ENCODE assay signal across 8 cellular contexts in the genomic region with DNA sequence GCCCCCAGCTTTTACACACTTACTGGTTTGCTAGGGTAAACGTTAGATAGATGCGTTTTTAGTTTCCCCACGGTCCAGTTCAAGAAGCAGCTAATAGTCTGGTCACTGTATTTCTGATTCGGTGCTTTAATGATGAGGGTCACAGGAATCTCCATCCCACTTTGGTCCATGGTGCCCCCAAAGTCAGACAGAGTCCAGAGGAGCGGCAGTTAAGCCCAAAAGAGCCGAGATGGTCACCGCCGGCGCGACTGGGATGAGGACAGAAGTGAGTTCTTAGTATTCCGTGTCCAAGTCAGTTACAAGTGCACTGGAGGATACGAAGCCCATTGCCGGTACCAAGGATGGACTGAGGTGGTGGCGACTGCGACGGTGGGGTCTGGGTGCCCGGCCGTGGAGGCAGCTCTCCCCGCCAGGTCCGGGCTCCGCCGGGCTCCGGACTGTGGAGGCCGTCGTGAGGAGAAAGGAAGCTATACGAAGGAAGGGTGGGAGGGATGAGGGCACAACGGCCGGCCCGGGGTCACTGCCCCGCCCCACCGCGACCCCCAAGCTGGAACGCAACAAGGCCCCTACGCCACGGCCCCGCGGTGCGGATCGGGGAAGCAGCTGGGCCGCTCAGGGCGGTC. TPM values are rescaled to one million over a fixed set of nuclear protein-coding genes. Genes with fewer than 3 reads are reported as not detected.
DNase-seq lines count a peak whose midpoint lies in the region; ATAC-seq, FAIRE-seq and TF ChIP-seq lines count a peak whose summit lies in the region.

No MANE protein-coding gene starts in this region.

- peak; percentile 26 for DNase-seq in NCI-H510A treated with DMSO at 0.1 percent for 48 hours (lab: John Stamatoyannopoulos, UW)
- DNase-seq in NCI-H510A (lab: John Stamatoyannopoulos, UW), result no peak
- DNase-seq in NCI-H69 (lab: John Stamatoyannopoulos, UW), result peak; percentile 68
- no peak for DNase-seq in kidney
- no peak for DNase-seq in activated CD4-positive, CD25-positive, alpha-beta regulatory T cell (lab: John Stamatoyannopoulos, UW)

- H3K9me3 Mint-ChIP-seq in brain, result peaks cover 0 to 4% (median 2%) of the 10 kb centered on the region in 5 experiments

- peaks cover 56% of the 10 kb centered on the region for H3K36me3 Mint-ChIP-seq in brain

- H3K4me1 ChIP-seq in kidney (ENCODE audit: control insufficient read depth in 1 of 2, insufficient read depth in 1 of 2, low read depth in 1 of 2, low read length in 2 of 2) (peaks cover 11 to 19% of the 10 kb centered on the region in 2 donors), subcutaneous abdominal adipose tissue (ENCODE audit: control insufficient read depth in 5 of 5, insufficient read depth in 5 of 5, low read length in 5 of 5) (peaks cover 3 to 53% (median 50%) of the 10 kb centered on the region in 5 donors)

- no peaks in the 10 kb centered on the region for H3K9me3 ChIP-seq in kidney (ENCODE audit: control insufficient read depth in 1 of 2, low read length in 2 of 2)
- peaks cover 0 to 5% (median 0%) of the 10 kb centered on the region in 5 donors for H3K9me3 ChIP-seq in subcutaneous abdominal adipose tissue (ENCODE audit: control insufficient read depth in 5 of 5, low read length in 5 of 5)

- intact Hi-C loops in kidney (cut with DNase I), result no loop called here

- H3K27me3 ChIP-seq in subcutaneous abdominal adipose tissue (ENCODE audit: control insufficient read depth in 5 of 5, insufficient read depth in 4 of 5, low read length in 5 of 5), result no peaks in the 10 kb centered on the region

- H3K4me3 ChIP-seq in kidney (ENCODE audit: low read length in 2 of 2), result peak overlapping the region; percentile 93 to 99
- peak overlapping the region; percentile 86 to 95 (median 93) for H3K4me3 ChIP-seq in subcutaneous abdominal adipose tissue (ENCODE audit: low read depth in 1 of 5, low read length in 5 of 5)

- peak overlapping the region; percentile 72 to 88 for H3K27ac ChIP-seq in kidney (ENCODE audit: low read depth in 2 of 2, low read length in 2 of 2)
- peak overlapping the region; percentile 83 for H3K27ac ChIP-seq in subcutaneous abdominal adipose tissue (ENCODE audit: low read depth, low read length)

- peak overlapping the region; percentile 96 to 99 (median 98) for H3K4me3 Mint-ChIP-seq in brain

- TF ChIP-seq CTCF in brain (conservative IDR thresholded peaks at IDR 0.05) (no peak), kidney (IDR thresholded peaks at IDR 0.05; ENCODE audit: borderline replicate concordance, extremely low read depth, insufficient read depth) (no peak)

- peak overlapping the region; percentile 72 to 94 for H3K9ac ChIP-seq in kidney (ENCODE audit: low read length in 2 of 2)
- peak overlapping the region; percentile 91 to 96 (median 93) for H3K9ac ChIP-seq in subcutaneous abdominal adipose tissue (ENCODE audit: low read length in 5 of 5)

- peaks cover 70% of the 10 kb centered on the region for H3K4me1 Mint-ChIP-seq in brain

- peak; percentile 20 for ATAC-seq in HG02623 (IDR thresholded peaks at IDR 0.05; ENCODE audit: unreplicated experiment)

- H3K36me3 ChIP-seq in kidney (ENCODE audit: control insufficient read depth in 1 of 2, insufficient read depth in 2 of 2, low read length in 2 of 2), result no peaks in the 10 kb centered on the region
- peaks cover 0 to 3% (median 0%) of the 10 kb centered on the region in 5 donors for H3K36me3 ChIP-seq in subcutaneous abdominal adipose tissue (ENCODE audit: control insufficient read depth in 5 of 5, insufficient read depth in 5 of 5, low read length in 5 of 5)

- peaks cover 6% of the 10 kb centered on the region for H3K27me3 Mint-ChIP-seq in brain

- no peak for FAIRE-seq in kidney (lab: Jason Lieb, UNC)

- H3K27ac Mint-ChIP-seq in brain, result peak overlapping the region; percentile 93 to 98 (median 95)

RNA-seq across cellular contexts. Expression of gene HERPUD2, which starts 0.7 kb away (rescaled TPM):
- polyA plus RNA-seq in brain (ENCODE audit: insufficient read depth, low read depth, low replicate concordance) (18.4 TPM), kidney (ENCODE audit: insufficient read depth, low read depth, low replicate concordance) (10.0 TPM)
- total RNA-seq in kidney, result 28.9 TPM

Comparison
In these comparisons a context has a peak if more than half of its experiments do, and no peak if none do; other contexts are left out.
1. DNase-seq: peak in NCI-H510A treated with DMSO at 0.1 percent for 48 hours (single experiment) and NCI-H69 (single experiment); none in NCI-H510A (single experiment), kidney (single experiment) and activated CD4-positive, CD25-positive, alpha-beta regulatory T cell (0 of 4).